13 cellular contexts compared by ENCODE assay signal in genomic region chr11:61153593-61154090, GRCh38. TPM values are rescaled to one million over a fixed set of nuclear protein-coding genes. Genes with fewer than 3 reads are reported as not detected.
DNase-seq lines count a peak whose midpoint lies in the region; ATAC-seq and TF ChIP-seq lines count a peak whose summit lies in the region.
"Had no signal": no experiment of that assay in that cellular context is flagged by ENCODE, and none has a peak within 500 bp of the region (broad histone marks: within the 10 kb centered on the region; RNA-seq: fewer than 3 reads in every experiment).

No MANE protein-coding gene starts in this region.

- H3K4me1 ChIP-seq in left lung = peaks cover 25 to 74% of the 10 kb centered on the region in 2 donors
- peaks cover 44% of the 10 kb centered on the region for H3K4me1 ChIP-seq in smooth muscle cell (ENCODE audit: low read depth)

- H3K27ac Mint-ChIP-seq in HFFc6 = peak overlapping the region; percentile 86
- H3K27ac Mint-ChIP-seq: activated naive CD8-positive, alpha-beta T cell had no signal

- H3K36me3 ChIP-seq in left lung = no peaks in the 10 kb centered on the region
- no peaks in the 10 kb centered on the region for H3K36me3 ChIP-seq in smooth muscle cell (ENCODE audit: low read depth)

- H3K79me2 ChIP-seq in smooth muscle cell (ENCODE audit: low read depth) = peaks cover 81% of the 10 kb centered on the region

- peak overlapping the region; percentile 58 for H3K4me3 Mint-ChIP-seq in HFFc6
- H3K4me3 Mint-ChIP-seq: activated naive CD8-positive, alpha-beta T cell; neural crest cell had no signal

- peaks cover 45% of the 10 kb centered on the region for H3K4me1 Mint-ChIP-seq in HFFc6 (ENCODE audit: low read depth)

- peak overlapping the region; percentile 55 to 75 for H3K27ac ChIP-seq in left lung
- H3K27ac ChIP-seq in smooth muscle cell (ENCODE audit: low read depth) = peak overlapping the region; percentile 97

- TF ChIP-seq CTCF in HFFc6 (IDR thresholded peaks at IDR 0.05) (no peak), cardiac fibroblast (IDR thresholded peaks at IDR 0.05; ENCODE audit: low read depth, low read length) (no peak), left lung (IDR thresholded peaks at IDR 0.05) (no peak), smooth muscle cell (IDR thresholded peaks at IDR 0.05; ENCODE audit: borderline replicate concordance, insufficient read depth, poor library complexity, severe bottlenecking) (no peak)

- H3K36me3 Mint-ChIP-seq in HFFc6 (ENCODE audit: low read depth) = peaks cover 28% of the 10 kb centered on the region

- H3K27me3 Mint-ChIP-seq in HFFc6 (ENCODE audit: insufficient read depth) = peaks cover 2% of the 10 kb centered on the region
- H3K27me3 Mint-ChIP-seq: activated naive CD8-positive, alpha-beta T cell had no signal

- intact Hi-C loops in left lung (cut with DNase I) (no loop called here), posterior cingulate gyrus (cut with DNase I) (no loop called here)

- H2AFZ ChIP-seq in smooth muscle cell (ENCODE audit: low read depth) = no peak overlapping the region

- H3K9me3 Mint-ChIP-seq in HFFc6 = peaks cover 21% of the 10 kb centered on the region

- H3K27me3 ChIP-seq in left lung (no peaks in the 10 kb centered on the region), smooth muscle cell (ENCODE audit: low read depth) (no peaks in the 10 kb centered on the region)

- H3K9me3 ChIP-seq in left lung = peaks cover 0 to 2% of the 10 kb centered on the region in 2 donors
- H3K9me3 ChIP-seq in smooth muscle cell (replicated peaks; ENCODE audit: low read depth) = no peaks in the 10 kb centered on the region

- H3K4me3 ChIP-seq in cardiac fibroblast (replicated peaks in 1 of 2; ENCODE audit: low read depth in 2 of 2, low read length in 2 of 2) (no peak overlapping the region), left lung (no peak overlapping the region), smooth muscle cell (no peak overlapping the region)

- ATAC-seq in left lung = peak; percentile 22

- H3K9ac ChIP-seq in smooth muscle cell (ENCODE audit: low read depth) = peak overlapping the region; percentile 84

- peak overlapping the region; percentile 69 for H3K4me2 ChIP-seq in smooth muscle cell

- WGBS in smooth muscle cell (ENCODE audit: low lambda C conversion rate) = 25% methylated on average over 2 of the region's 2 CpGs

- peaks cover 24% of the 10 kb centered on the region for H3F3A ChIP-seq in smooth muscle cell (ENCODE audit: low read depth)

- peaks cover 46% of the 10 kb centered on the region for H4K20me1 ChIP-seq in smooth muscle cell (ENCODE audit: low read depth)

- DNase-seq in HFFc6 = peak; percentile 12
- DNase-seq in cardiac fibroblast (ENCODE audit: low read depth in 2 of 2) = peak; percentile 22 to 40
- DNase-seq in left lung = no peak
- no peak for DNase-seq in smooth muscle cell (lab: John Stamatoyannopoulos, UW; ENCODE audit: unreplicated experiment)
- DNase-seq in cerebellum (ENCODE audit: low spot score) = no peak
- no peak for DNase-seq in NK-92 treated with Interleukin-12 subunit alpha and Interleukin-12 subunit beta, amount 100 ng/mL, for 24 hours (lab: John Stamatoyannopoulos, UW)
- DNase-seq in EL = no peak
- no peak for DNase-seq in posterior cingulate gyrus
- DNase-seq: activated CD4-positive, alpha-beta T cell treated with anti-CD3 and anti-CD28 coated beads, Interleukin-2, amount 50 U/mL, for 1 hour; COR-L47; NCI-H1417 had no signal

RNA-seq across cellular contexts. Expression of gene VPS37C, which starts 7.6 kb away (rescaled TPM):
- 10 to 100 TPM; 14.6 to 17.0 (median 16.0) TPM for total RNA-seq in HFFc6 (2021; fragmentation: NEBNext Ultra II Directional; extraction: Animal tissue kit (Norgen Biotek cat#: 25700))
- 10 to 100 TPM; 21.2 to 30.8 TPM for total RNA-seq in left lung
- total RNA-seq in smooth muscle cell = 8.8 and 13.6 TPM in 2 replicates
- polyA plus RNA-seq in smooth muscle cell = 15.4 and 22.4 TPM in 2 replicates
- 8.7 TPM for total RNA-seq in cerebellum

RNA-seq across cellular contexts. Expression of gene PGA3, which starts 49.7 kb away (rescaled TPM):
- total RNA-seq in HFFc6 (2021; fragmentation: NEBNext Ultra II Directional; extraction: Animal tissue kit (Norgen Biotek cat#: 25700)) = under 1 TPM in 5 of 6 experiments, not detected in 1; 0.21 to 0.37 (median 0.24) TPM
- total RNA-seq in left lung (under 1 TPM in 1 of 2 donors, not detected in 1; 0.34 TPM), smooth muscle cell (not detected in 2 replicates), cerebellum (1.3 TPM)
- not detected in 2 replicates for polyA plus RNA-seq in smooth muscle cell
- total RNA-seq: neural crest cell had no signal

RNA-seq across cellular contexts. Expression of gene CD5, which starts 51.4 kb away (rescaled TPM):
- not detected for total RNA-seq in HFFc6 (2021; fragmentation: NEBNext Ultra II Directional; extraction: Animal tissue kit (Norgen Biotek cat#: 25700))
- total RNA-seq in left lung (1 to 10 TPM in 1 of 2 donors, under 1 TPM in 1; 0.79 to 4.0 TPM), smooth muscle cell (not detected in 2 replicates), cerebellum (not detected)
- polyA plus RNA-seq in smooth muscle cell = 0.10 and 0.72 TPM in 2 replicates
- total RNA-seq: neural crest cell had no signal

Comparison
In these comparisons a context has a peak if more than half of its experiments do, and no peak if none do; other contexts are left out.
1. DNase-seq: peak in HFFc6 (single experiment) and cardiac fibroblast (2 of 2); none in left lung (0 of 2), smooth muscle cell (single experiment), cerebellum (single experiment), NK-92 treated with Interleukin-12 subunit alpha and Interleukin-12 subunit beta, amount 100 ng/mL, for 24 hours (single experiment), EL (single experiment) and posterior cingulate gyrus (0 of 10).